ENCODE assay signal across 13 cellular contexts in the genomic region with DNA sequence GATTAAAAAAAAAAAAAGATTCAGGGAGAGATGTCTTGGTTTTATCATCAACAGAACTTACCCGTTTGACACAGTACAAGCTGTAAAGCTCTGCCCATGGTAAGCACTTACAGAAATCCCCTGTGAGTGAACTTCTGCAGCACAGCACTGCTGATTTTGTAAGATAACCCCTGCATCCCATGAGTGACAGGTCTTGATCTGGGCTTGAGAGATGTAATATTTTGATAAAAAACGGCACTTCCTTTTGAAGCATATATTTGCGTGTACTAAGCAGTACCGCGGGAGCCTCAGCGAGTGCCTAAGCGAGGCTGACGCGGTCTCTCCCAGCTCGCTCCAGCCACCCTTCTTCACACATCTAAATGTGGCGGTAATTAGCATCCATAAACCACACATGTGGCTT. TPM values are rescaled to one million over a fixed set of nuclear protein-coding genes. Genes with fewer than 3 reads are reported as not detected.
DNase-seq lines count a peak whose midpoint lies in the region; ATAC-seq lines count a peak whose summit lies in the region.
"Had no signal": no experiment of that assay in that cellular context is flagged by ENCODE, and none has a peak within 500 bp of the region (broad histone marks: within the 10 kb centered on the region; RNA-seq: fewer than 3 reads in every experiment).

No MANE protein-coding gene starts in this region.

- H3K4me3 Mint-ChIP-seq in T-cell (peak overlapping the region; percentile 66 to 81 (median 75)), immature natural killer cell (peak overlapping the region; percentile 71 to 90 (median 81))
- H3K4me3 Mint-ChIP-seq in stimulated activated memory B cell treated with anti-CD40 and anti-IgM and Interleukin-4, amounts not matched to agents 10 μg/mL and 1 μg/mL and 100 μg/mL, for 72 hours = no peak overlapping the region
- H3K4me3 Mint-ChIP-seq: neural crest cell had no signal

- intact Hi-C loops in aorta (cut with DNase I) = no loop called here

- no peak overlapping the region for H3K4me3 ChIP-seq in aorta (ENCODE audit: low read length in 2 of 2)

- no peaks in the 10 kb centered on the region for H3K4me1 ChIP-seq in aorta (ENCODE audit: control insufficient read depth in 1 of 2, insufficient read depth in 2 of 2, low read length in 2 of 2)

- CTCF ChIA-PET in T-cell (lab: Charles Lee) = interaction anchor here (0.6 to 2.5 kb wide), 8 partner anchors 12 to 1882 kb away, joined by 3 to 12 read pairs (median 4); no protein-coding TSS in a partner anchor

- peaks cover 34% of the 10 kb centered on the region for H3K36me3 Mint-ChIP-seq in T-cell
- peaks cover 0 to 19% (median 9%) of the 10 kb centered on the region in 3 donors for H3K36me3 Mint-ChIP-seq in immature natural killer cell
- H3K36me3 Mint-ChIP-seq in stimulated activated memory B cell treated with anti-CD40 and anti-IgM and Interleukin-4, amounts not matched to agents 10 μg/mL and 1 μg/mL and 100 μg/mL, for 72 hours = peaks cover 62% of the 10 kb centered on the region

- no peaks in the 10 kb centered on the region for H3K27me3 ChIP-seq in aorta (ENCODE audit: control insufficient read depth in 1 of 2, insufficient read depth in 2 of 2, low read length in 1 of 2)

- H3K27ac ChIP-seq in aorta (ENCODE audit: low read depth in 1 of 2, low read length in 2 of 2) = no peak overlapping the region
- H3K27ac ChIP-seq: HL-60 had no signal

- no peaks in the 10 kb centered on the region for H3K9me3 Mint-ChIP-seq in T-cell
- no peaks in the 10 kb centered on the region for H3K9me3 Mint-ChIP-seq in immature natural killer cell
- H3K9me3 Mint-ChIP-seq in stimulated activated memory B cell treated with anti-CD40 and anti-IgM and Interleukin-4, amounts not matched to agents 10 μg/mL and 1 μg/mL and 100 μg/mL, for 72 hours = peaks cover 4% of the 10 kb centered on the region
- H3K9me3 Mint-ChIP-seq: neural crest cell had no signal

- H3K4me1 Mint-ChIP-seq in T-cell = peaks cover 60 to 83% (median 80%) of the 10 kb centered on the region in 3 donors
- peaks cover 58 to 72% of the 10 kb centered on the region in 2 donors for H3K4me1 Mint-ChIP-seq in immature natural killer cell
- peaks cover 56% of the 10 kb centered on the region for H3K4me1 Mint-ChIP-seq in stimulated activated memory B cell treated with anti-CD40 and anti-IgM and Interleukin-4, amounts not matched to agents 10 μg/mL and 1 μg/mL and 100 μg/mL, for 72 hours
- H3K4me1 Mint-ChIP-seq: neural crest cell had no signal

- POLR2A ChIA-PET in T-cell (lab: Charles Lee) = interaction anchor here (0.6 to 0.9 kb wide), 8 partner anchors 17 to 1029 kb away, joined by 3 to 5 read pairs (median 3); no protein-coding TSS in a partner anchor

- DNase-seq in T-cell = peak; percentile 18 to 86 (median 64)
- DNase-seq in activated T-cell treated with anti-CD3 and anti-CD28 coated beads for 24 hours (ENCODE audit: low read depth) = peak; percentile 57
- peak; percentile 70 to 76 (median 74) for DNase-seq in immature natural killer cell
- DNase-seq in aorta = no peak
- DNase-seq in DMS114 treated with DMSO at 0.1 percent for 48 hours (lab: John Stamatoyannopoulos, UW; ENCODE audit: unreplicated experiment) = no peak
- DNase-seq: H7, NCI-H1694 treated with DMSO at 0.1 percent for 48 hours had no signal

- 78 to 82% methylated on average over 11 of the region's 11 CpGs for WGBS in aorta, 2 donors

- H3K27ac Mint-ChIP-seq in T-cell (peak overlapping the region; percentile 96 to 97), immature natural killer cell (peak overlapping the region; percentile 90 to 95 (median 91))
- peak overlapping the region; percentile 72 for H3K27ac Mint-ChIP-seq in stimulated activated memory B cell treated with anti-CD40 and anti-IgM and Interleukin-4, amounts not matched to agents 10 μg/mL and 1 μg/mL and 100 μg/mL, for 72 hours

- H3K36me3 ChIP-seq in aorta (ENCODE audit: control insufficient read depth in 1 of 2, insufficient read depth in 2 of 2, low read length in 1 of 2) = no peaks in the 10 kb centered on the region

- H3K9me3 ChIP-seq in aorta (ENCODE audit: control insufficient read depth, low read length) = no peaks in the 10 kb centered on the region

- ATAC-seq in T-cell (replicated peaks in 1 of 4) = peak; percentile 88 to 97 (median 94)
- ATAC-seq in stimulated activated memory B cell treated with anti-CD40 and anti-IgM and Interleukin-4, amounts not matched to agents 10 μg/mL and 1 μg/mL and 100 μg/mL, for 72 hours = no peak
- no peak for ATAC-seq in aorta (ENCODE audit: low FRiP score)
- ATAC-seq in HG02610 (IDR thresholded peaks at IDR 0.05; ENCODE audit: unreplicated experiment) = no peak
- ATAC-seq in GM19035 (IDR thresholded peaks at IDR 0.05; ENCODE audit: unreplicated experiment) = no peak

- no peaks in the 10 kb centered on the region for H3K27me3 Mint-ChIP-seq in T-cell
- peaks cover 1 to 4% (median 3%) of the 10 kb centered on the region in 3 donors for H3K27me3 Mint-ChIP-seq in immature natural killer cell (ENCODE audit: low read depth in 3 of 3)
- no peaks in the 10 kb centered on the region for H3K27me3 Mint-ChIP-seq in stimulated activated memory B cell treated with anti-CD40 and anti-IgM and Interleukin-4, amounts not matched to agents 10 μg/mL and 1 μg/mL and 100 μg/mL, for 72 hours

RNA-seq across cellular contexts. Expression of a gene that starts 50.5 kb away (rescaled TPM):
- total RNA-seq in T-cell (100 to 1,000 TPM in 3 of 5 donors, 10 to 100 TPM in 2; 78.1 to 112 (median 108) TPM), aorta (1 to 10 TPM; 1.7 to 2.8 TPM)
- polyA plus RNA-seq in immature natural killer cell (10 to 100 TPM in 2 of 3 donors, 1 to 10 TPM in 1; 3.1 to 77.5 (median 15.7) TPM), aorta (under 1 TPM; 0.03 to 0.75 TPM)
- total RNA-seq: neural crest cell had no signal

RNA-seq across cellular contexts. Expression of a gene that starts 54.4 kb away (rescaled TPM):
- total RNA-seq in T-cell = under 1 TPM in 1 of 5 donors, not detected in 4; 0.19 TPM
- not detected for polyA plus RNA-seq in immature natural killer cell
- not detected for total RNA-seq in aorta
- not detected for polyA plus RNA-seq in aorta
- total RNA-seq: Daoy, H7, neural crest cell had no signal

Comparison
In these comparisons a context has a peak if more than half of its experiments do, and no peak if none do; other contexts are left out.
1. ATAC-seq: peak in T-cell (4 of 4); none in stimulated activated memory B cell treated with anti-CD40 and anti-IgM and Interleukin-4, amounts not matched to agents 10 μg/mL and 1 μg/mL and 100 μg/mL, for 72 hours (single experiment), aorta (single experiment), HG02610 (single experiment) and GM19035 (single experiment).
2. DNase-seq: peak in T-cell (34 of 34), activated T-cell treated with anti-CD3 and anti-CD28 coated beads for 24 hours (single experiment) and immature natural killer cell (3 of 3); none in aorta (0 of 2) and DMS114 treated with DMSO at 0.1 percent for 48 hours (single experiment).
3. RNA of a gene that starts 50.5 kb away (total RNA-seq): 78.1 to 112 TPM in T-cell; 1.7 to 2.8 TPM in aorta; every median in the first group is over 10 times any median in the second.
4. Peak in every context shown above with its lines, with median percentiles within 50 percentile points of each other: H3K27ac Mint-ChIP-seq.